ENCODE assay signal across 9 cellular contexts in genomic region chr10:73166972-73167371, GRCh38. TPM values are rescaled to one million over a fixed set of nuclear protein-coding genes. Genes with fewer than 3 reads are reported as not detected.
A peak's percentile ranks its signal among the peaks of the same experiment; 100 is the strongest.
DNase-seq lines count a peak whose midpoint lies in the region; ATAC-seq and TF ChIP-seq lines count a peak whose summit lies in the region.
"Had no signal": no experiment of that assay in that cellular context is flagged by ENCODE, and none has a peak within 500 bp of the region (broad histone marks: within the 10 kb centered on the region; RNA-seq: fewer than 3 reads in every experiment).

No MANE protein-coding gene starts in this region.

- no peaks in the 10 kb centered on the region for H3K27me3 Mint-ChIP-seq in activated T-cell treated with anti-CD3 and anti-CD28 coated beads, Interleukin-2, amount 50 U/mL, for 24 hours
- H3K27me3 Mint-ChIP-seq in activated naive CD8-positive, alpha-beta T cell treated with anti-CD3 and anti-CD28 coated beads, Interleukin-2, amount 10 ng/mL, durations not matched to agents 7 days and 5 days: no peaks in the 10 kb centered on the region

- no peaks in the 10 kb centered on the region for H3K9me3 Mint-ChIP-seq in activated T-cell treated with anti-CD3 and anti-CD28 coated beads, Interleukin-2, amount 50 U/mL, for 24 hours
- no peaks in the 10 kb centered on the region for H3K9me3 Mint-ChIP-seq in activated naive CD8-positive, alpha-beta T cell treated with anti-CD3 and anti-CD28 coated beads, Interleukin-2, amount 10 ng/mL, durations not matched to agents 7 days and 5 days

- TF ChIP-seq POLR2A in thyroid gland (IDR thresholded peaks at IDR 0.05): no peak

- TF ChIP-seq RAD21 in liver (IDR thresholded peaks at IDR 0.05): no peak

- H3K27ac ChIP-seq in liver (ENCODE audit: low read depth in 1 of 2, low read length in 2 of 2): peak overlapping the region in 1 of 2 donors; percentile 95
- no peak overlapping the region for H3K27ac ChIP-seq in thyroid gland

- peak overlapping the region; percentile 77 to 100 (median 84) for H3K4me3 ChIP-seq in liver (ENCODE audit: low read depth in 1 of 3, low read length in 3 of 3)
- peak overlapping the region in 2 of 3 donors; percentile 58 to 87 for H3K4me3 ChIP-seq in thyroid gland (replicated peaks in 1 of 3)

- no peak for ATAC-seq in activated naive CD8-positive, alpha-beta T cell treated with anti-CD3 and anti-CD28 coated beads, Interleukin-2, amount 10 ng/mL, durations not matched to agents 7 days and 5 days (ENCODE audit: low read depth)

- H3K27ac Mint-ChIP-seq in activated T-cell treated with anti-CD3 and anti-CD28 coated beads, Interleukin-2, amount 50 U/mL, for 24 hours: peak overlapping the region; percentile 100
- peak overlapping the region; percentile 100 for H3K27ac Mint-ChIP-seq in activated naive CD8-positive, alpha-beta T cell treated with anti-CD3 and anti-CD28 coated beads, Interleukin-2, amount 10 ng/mL, durations not matched to agents 7 days and 5 days

- H3K4me1 ChIP-seq in liver (ENCODE audit: control insufficient read depth in 4 of 4, insufficient read depth in 4 of 4, low read length in 3 of 4) (peaks cover 3 to 23% (median 21%) of the 10 kb centered on the region in 4 donors), thyroid gland (peaks cover 12 to 24% of the 10 kb centered on the region in 2 donors)

- H3K9me3 ChIP-seq in liver (ENCODE audit: control insufficient read depth in 4 of 4, low read length in 3 of 4) (no peaks in the 10 kb centered on the region), thyroid gland (no peaks in the 10 kb centered on the region)

- no peak for TF ChIP-seq CTCF in liver (IDR thresholded peaks at IDR 0.05; ENCODE audit: low read depth, low read length, missing input control)
- TF ChIP-seq CTCF in thyroid gland (IDR thresholded peaks at IDR 0.05): no peak

- 82% methylated on average over 2 of the region's 2 CpGs for WGBS in liver
- WGBS in thyroid gland, 2 donors: 83 to 92% methylated on average over 2 of the region's 2 CpGs

- H3K27me3 ChIP-seq in liver (ENCODE audit: control insufficient read depth in 4 of 4, insufficient read depth in 4 of 4, low read length in 3 of 4) (no peaks in the 10 kb centered on the region), thyroid gland (no peaks in the 10 kb centered on the region)

- intact Hi-C loops in thyroid gland (cut with DNase I): loop anchor here (10.0 kb wide), 1 partner anchor 578 kb away; the partner anchor contains the start of gene SEC24C

- H3K36me3 ChIP-seq in liver (ENCODE audit: control insufficient read depth in 4 of 4, insufficient read depth in 3 of 4, low read depth in 1 of 4, low read length in 3 of 4) (peaks cover 0 to 16% (median 13%) of the 10 kb centered on the region in 4 donors), thyroid gland (peaks cover 0 to 7% of the 10 kb centered on the region in 2 donors)

- H3K36me3 Mint-ChIP-seq in activated T-cell treated with anti-CD3 and anti-CD28 coated beads, Interleukin-2, amount 50 U/mL, for 24 hours (ENCODE audit: low read depth): peaks cover 53% of the 10 kb centered on the region
- H3K36me3 Mint-ChIP-seq in activated naive CD8-positive, alpha-beta T cell treated with anti-CD3 and anti-CD28 coated beads, Interleukin-2, amount 10 ng/mL, durations not matched to agents 7 days and 5 days: peaks cover 19% of the 10 kb centered on the region

- peaks cover 44% of the 10 kb centered on the region for H3K4me1 Mint-ChIP-seq in activated T-cell treated with anti-CD3 and anti-CD28 coated beads, Interleukin-2, amount 50 U/mL, for 24 hours (ENCODE audit: low read depth)
- H3K4me1 Mint-ChIP-seq in activated naive CD8-positive, alpha-beta T cell treated with anti-CD3 and anti-CD28 coated beads, Interleukin-2, amount 10 ng/mL, durations not matched to agents 7 days and 5 days: peaks cover 33% of the 10 kb centered on the region

- POLR2A ChIA-PET in activated naive CD8-positive, alpha-beta T cell treated with anti-CD3 and anti-CD28 coated beads, Interleukin-2, amount 10 ng/mL, durations not matched to agents 7 days and 5 days (lab: Charles Lee): interaction anchor here (0.6 to 1.8 kb wide), 2 partner anchors 71 to 1849 kb away, joined by 3 to 6 read pairs; no protein-coding TSS in a partner anchor

- peak overlapping the region; percentile 100 for H3K4me3 Mint-ChIP-seq in activated T-cell treated with anti-CD3 and anti-CD28 coated beads, Interleukin-2, amount 50 U/mL, for 24 hours
- peak overlapping the region; percentile 99 for H3K4me3 Mint-ChIP-seq in activated naive CD8-positive, alpha-beta T cell treated with anti-CD3 and anti-CD28 coated beads, Interleukin-2, amount 10 ng/mL, durations not matched to agents 7 days and 5 days

- no peak for DNase-seq in activated T-cell treated with anti-CD3 and anti-CD28 coated beads, Interleukin-2, amount 50 U/mL, for 24 hours
- no peak for DNase-seq in activated T-cell treated with anti-CD3 and anti-CD28 coated beads for 4 hours
- no peak for DNase-seq in activated naive CD8-positive, alpha-beta T cell treated with anti-CD3 and anti-CD28 coated beads, Interleukin-2, amount 10 ng/mL, durations not matched to agents 7 days and 5 days
- DNase-seq in thyroid gland: no peak
- DNase-seq in germinal center (ENCODE audit: low spot score): no peak
- DNase-seq in medulla oblongata (ENCODE audit: extremely low spot score): no peak
- DNase-seq in DMS53 treated with DMSO at 0.1 percent for 48 hours (lab: John Stamatoyannopoulos, UW; ENCODE audit: unreplicated experiment): no peak
- DNase-seq: SHP77 had no signal

- H3K9ac ChIP-seq in liver (ENCODE audit: low read depth in 1 of 2, low read length in 2 of 2): peak overlapping the region; percentile 96 to 99

TF ChIP-seq in liver, 16 proteins besides CTCF, POLR2A, EP300 and RAD21:
- TF ChIP-seq JUND (IDR thresholded peaks at IDR 0.05) (no peak), HNF4G (IDR thresholded peaks at IDR 0.05) (no peak), FOXA2 (IDR thresholded peaks at IDR 0.05) (no peak), RXRA (IDR thresholded peaks at IDR 0.05) (no peak), EGR1 (IDR thresholded peaks at IDR 0.05; ENCODE audit: low read depth in 2 of 2) (no peak), GABPA (IDR thresholded peaks at IDR 0.05 in 1 of 2, conservative IDR thresholded peaks at IDR 0.05 in 1 of 2) (no peak), TAF1 (conservative IDR thresholded peaks at IDR 0.05) (no peak)
- TF ChIP-seq, protein P1, sequence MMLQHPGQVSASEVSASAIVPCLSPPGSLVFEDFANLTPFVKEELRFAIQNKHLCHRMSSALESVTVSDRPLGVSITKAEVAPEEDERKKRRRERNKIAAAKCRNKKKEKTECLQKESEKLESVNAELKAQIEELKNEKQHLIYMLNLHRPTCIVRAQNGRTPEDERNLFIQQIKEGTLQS (IDR thresholded peaks at IDR 0.05): no peak

RNA-seq across cellular contexts. Expression of gene ECD, which starts 0.8 kb away (rescaled TPM):
- total RNA-seq in activated naive CD8-positive, alpha-beta T cell treated with anti-CD3 and anti-CD28 coated beads, Interleukin-2, amount 10 ng/mL, durations not matched to agents 7 days and 5 days: 10 to 100 TPM; 30.1 to 31.7 TPM
- total RNA-seq in liver: 10 to 100 TPM; 14.4 to 16.2 TPM
- 1 to 10 TPM; 7.1 to 9.6 TPM for polyA plus RNA-seq in liver
- total RNA-seq in thyroid gland: 10 to 100 TPM; 31.3 to 44.4 (median 37.0) TPM

RNA-seq across cellular contexts. Expression of gene FAM149B1, which starts 0.9 kb away (rescaled TPM):
- 10 to 100 TPM; 15.6 to 18.4 TPM for total RNA-seq in activated naive CD8-positive, alpha-beta T cell treated with anti-CD3 and anti-CD28 coated beads, Interleukin-2, amount 10 ng/mL, durations not matched to agents 7 days and 5 days
- total RNA-seq in liver (10 to 100 TPM; 10.9 to 12.9 TPM), thyroid gland (10 to 100 TPM; 20.2 to 21.4 (median 20.9) TPM)
- 1 to 10 TPM; 7.3 TPM for polyA plus RNA-seq in liver

RNA-seq across cellular contexts. Expression of gene NUDT13, which starts 56.7 kb away (rescaled TPM):
- 1 to 10 TPM; 2.1 to 2.8 TPM for total RNA-seq in activated naive CD8-positive, alpha-beta T cell treated with anti-CD3 and anti-CD28 coated beads, Interleukin-2, amount 10 ng/mL, durations not matched to agents 7 days and 5 days
- total RNA-seq in liver (1 to 10 TPM; 1.4 to 4.0 TPM), thyroid gland (1 to 10 TPM; 1.9 to 4.1 (median 3.6) TPM)
- polyA plus RNA-seq in liver: 1 to 10 TPM in 1 of 2 donors, under 1 TPM in 1; 0.60 to 3.5 TPM
